In genomic region chr18:24504401-24504800, GRCh38 we compare ENCODE assay signal across 32 cellular contexts. TPM values are rescaled to one million over a fixed set of nuclear protein-coding genes. Genes with fewer than 3 reads are reported as not detected.
"Had no signal": no experiment of that assay in that cellular context is flagged by ENCODE, and none has a peak within 500 bp of the region (broad histone marks: within the 10 kb centered on the region; RNA-seq: fewer than 3 reads in every experiment).

No MANE protein-coding gene starts in this region.

- DNase-seq: activated CD4-positive, alpha-beta memory T cell treated with anti-CD3 and anti-CD28 coated beads, Interleukin-2, amount 10 ng/mL, durations not matched to agents 7 days and 5 days; activated CD4-positive, alpha-beta T cell treated with anti-CD3 and anti-CD28 coated beads for 1 hour; activated CD4-positive, alpha-beta T cell treated with anti-CD3 and anti-CD28 coated beads for 36 hours; activated CD4-positive, alpha-beta T cell treated with anti-CD3 and anti-CD28 coated beads for 48 hours; activated CD4-positive, alpha-beta T cell treated with anti-CD3 and anti-CD28 coated beads, Interleukin-2, amount 10 ng/mL, durations not matched to agents 7 days and 5 days; activated CD4-positive, alpha-beta T cell treated with anti-CD3 and anti-CD28 coated beads, Interleukin-2, amount 50 U/mL, for 48 hours; activated CD4-positive, CD25-positive, alpha-beta regulatory T cell; activated CD8-positive, alpha-beta memory T cell treated with anti-CD3 and anti-CD28 coated beads for 24 hours; activated CD8-positive, alpha-beta memory T cell treated with anti-CD3 and anti-CD28 coated beads, Interleukin-2, amount 10 ng/mL, durations not matched to agents 7 days and 5 days; activated CD8-positive, alpha-beta memory T cell treated with anti-CD3 and anti-CD28 coated beads, Interleukin-2, amount 50 U/mL, for 48 hours; activated CD8-positive, alpha-beta T cell treated with anti-CD3 and anti-CD28 coated beads, Interleukin-2, amount 10 ng/mL, durations not matched to agents 7 days and 5 days; activated effector memory CD4-positive, alpha-beta T cell treated with Interleukin-2 at 50 U/mL for 16 hours; activated gamma-delta T cell; activated naive CD4-positive, alpha-beta T cell treated with anti-CD3 and anti-CD28 coated beads, Interleukin-2, amount 10 ng/mL, durations not matched to agents 7 days and 5 days; activated naive CD4-positive, alpha-beta T cell treated with Interleukin-2 at 50 U/mL for 16 hours; activated naive CD8-positive, alpha-beta T cell treated with anti-CD3 and anti-CD28 coated beads, Interleukin-2, amount 10 ng/mL, durations not matched to agents 7 days and 5 days; activated naive CD8-positive, alpha-beta T cell treated with anti-CD3 and anti-CD28 coated beads, Interleukin-2, amount 50 U/mL, for 24 hours; activated T-cell treated with anti-CD3 and anti-CD28 coated beads, Interleukin-2, amount 50 U/mL, for 24 hours; activated T-cell treated with anti-CD3 and anti-CD28 coated beads, Interleukin-2, amount 50 U/mL, for 48 hours; amygdala; anterior cingulate cortex; caudate nucleus; cerebellar nuclear complex; T-helper 1 cell; T-helper 2 cell; T-helper 9 cell; WERI-Rb-1 had no signal

- ATAC-seq: activated CD4-positive, alpha-beta T cell treated with anti-CD3 and anti-CD28 coated beads for 36 hours; activated CD4-positive, CD25-positive, alpha-beta regulatory T cell treated with anti-CD3 and anti-CD28 coated beads, Interleukin-2, amount 50 U/mL, for 24 hours; activated CD8-positive, alpha-beta memory T cell treated with anti-CD3 and anti-CD28 coated beads, Interleukin-2, amount 10 ng/mL, durations not matched to agents 7 days and 5 days; activated CD8-positive, alpha-beta T cell treated with anti-CD3 and anti-CD28 coated beads, Interleukin-2, amount 10 ng/mL, durations not matched to agents 7 days and 5 days; activated naive CD8-positive, alpha-beta T cell treated with anti-CD3 and anti-CD28 coated beads, Interleukin-2, amount 50 U/mL, for 24 hours; WTC11 had no signal

- FAIRE-seq: TTC549 had no signal

- H3K9me3 ChIP-seq: ascending aorta had no signal

- H3K27me3 ChIP-seq: ascending aorta, cardiac muscle cell had no signal

- H3K4me1 ChIP-seq: ascending aorta had no signal

- H3K36me3 ChIP-seq: ascending aorta, cardiac muscle cell, WERI-Rb-1 had no signal

- H3K4me3 ChIP-seq: ascending aorta, cardiac muscle cell had no signal

- H3K27ac ChIP-seq: ascending aorta, cardiac muscle cell, WERI-Rb-1 had no signal

RNA-seq across cellular contexts. Expression of gene HRH4, which starts 44.0 kb away (rescaled TPM):
- total RNA-seq: activated CD8-positive, alpha-beta memory T cell treated with anti-CD3 and anti-CD28 coated beads, Interleukin-2, amount 10 ng/mL, durations not matched to agents 7 days and 5 days; activated CD8-positive, alpha-beta T cell treated with anti-CD3 and anti-CD28 coated beads, Interleukin-2, amount 10 ng/mL, durations not matched to agents 7 days and 5 days; ascending aorta; WTC11 had no signal
- polyA plus RNA-seq: cardiac muscle cell had no signal
